ENCODE assay signal across 20 cellular contexts in the genomic region with DNA sequence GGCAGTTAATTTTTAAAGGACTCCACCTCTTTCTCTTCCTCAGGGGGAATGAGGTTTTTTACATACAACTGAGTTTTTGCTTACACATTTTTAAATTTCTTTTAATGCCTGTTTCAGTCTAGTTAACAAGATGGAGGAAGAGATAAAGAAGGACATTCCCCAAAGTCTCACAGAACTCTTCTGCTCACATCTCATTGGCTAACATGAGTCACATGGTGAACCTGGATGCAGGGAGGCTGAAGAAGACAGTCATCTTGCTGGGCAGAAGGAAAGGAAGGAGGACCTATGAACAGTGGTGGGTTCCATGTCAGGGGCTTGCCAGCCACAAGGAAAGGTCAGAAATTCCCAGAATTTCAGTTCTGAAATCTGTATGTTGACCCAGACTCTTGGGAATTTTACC. TPM values are rescaled to one million over a fixed set of nuclear protein-coding genes. Genes with fewer than 3 reads are reported as not detected.
"Had no signal": no experiment of that assay in that cellular context is flagged by ENCODE, and none has a peak within 500 bp of the region (broad histone marks: within the 10 kb centered on the region; RNA-seq: fewer than 3 reads in every experiment).

No MANE protein-coding gene starts in this region.

- H2AFZ ChIP-seq: hepatocyte had no signal

- DNase-seq: dermis blood vessel endothelial cell; endodermal cell; foreskin melanocyte; head of caudate nucleus; left colon; naive thymus-derived CD4-positive, alpha-beta T cell; nephron progenitor cell; sigmoid colon; stimulated activated CD4-positive, alpha-beta T cell treated with anti-CD3 and anti-CD28 coated beads, Interleukin-2, amount 100 ng/mL, for 24 hours; stimulated activated CD4-positive, alpha-beta T cell treated with anti-CD3 and anti-CD28 coated beads, Interleukin-4, amount 100 ng/mL, for 4 hours; stimulated activated naive B cell treated with anti-CD40 and anti-IgM and Interleukin-4, amounts not matched to agents 10 μg/mL and 1 μg/mL and 100 μg/mL, for 72 hours; stimulated activated naive CD8-positive, alpha-beta T cell treated with anti-CD3 and anti-CD28 coated beads, Interleukin-15, amount 100 ng/mL, for 72 hours; testis; upper lobe of right lung had no signal

- H3K9me3 ChIP-seq: right atrium auricular region, sigmoid colon, testis, tibial nerve, upper lobe of right lung, vagina had no signal

- H3K36me3 ChIP-seq: right atrium auricular region, sigmoid colon, tibial nerve, upper lobe of right lung, vagina had no signal

- H3K79me2 ChIP-seq: hepatocyte had no signal

- H3K4me2 ChIP-seq: hepatocyte had no signal

- H3K27me3 ChIP-seq: right atrium auricular region, testis, tibial nerve, upper lobe of right lung, vagina had no signal

- H3K4me3 ChIP-seq: hepatocyte, right atrium auricular region, sigmoid colon, skin epidermis, testis, tibial nerve, upper lobe of right lung, vagina had no signal

- H3K27ac ChIP-seq: hepatocyte, sigmoid colon, skin epidermis, testis, tibial nerve, upper lobe of right lung, vagina had no signal

- H3K4me1 ChIP-seq: sigmoid colon, testis, tibial nerve, upper lobe of right lung, vagina had no signal

- ATAC-seq: left colon; naive thymus-derived CD4-positive, alpha-beta T cell; stimulated activated naive CD8-positive, alpha-beta T cell treated with anti-CD3 and anti-CD28 coated beads, Interleukin-15, amount 100 ng/mL, for 72 hours; upper lobe of right lung had no signal

RNA-seq across cellular contexts. Expression of a gene that starts 10.4 kb away (rescaled TPM):
- total RNA-seq: dermis blood vessel endothelial cell, hepatocyte, lung microvascular endothelial cell, tibial nerve, upper lobe of right lung, vagina had no signal
- polyA plus RNA-seq: naive thymus-derived CD4-positive, alpha-beta T cell had no signal
